In the genomic region with DNA sequence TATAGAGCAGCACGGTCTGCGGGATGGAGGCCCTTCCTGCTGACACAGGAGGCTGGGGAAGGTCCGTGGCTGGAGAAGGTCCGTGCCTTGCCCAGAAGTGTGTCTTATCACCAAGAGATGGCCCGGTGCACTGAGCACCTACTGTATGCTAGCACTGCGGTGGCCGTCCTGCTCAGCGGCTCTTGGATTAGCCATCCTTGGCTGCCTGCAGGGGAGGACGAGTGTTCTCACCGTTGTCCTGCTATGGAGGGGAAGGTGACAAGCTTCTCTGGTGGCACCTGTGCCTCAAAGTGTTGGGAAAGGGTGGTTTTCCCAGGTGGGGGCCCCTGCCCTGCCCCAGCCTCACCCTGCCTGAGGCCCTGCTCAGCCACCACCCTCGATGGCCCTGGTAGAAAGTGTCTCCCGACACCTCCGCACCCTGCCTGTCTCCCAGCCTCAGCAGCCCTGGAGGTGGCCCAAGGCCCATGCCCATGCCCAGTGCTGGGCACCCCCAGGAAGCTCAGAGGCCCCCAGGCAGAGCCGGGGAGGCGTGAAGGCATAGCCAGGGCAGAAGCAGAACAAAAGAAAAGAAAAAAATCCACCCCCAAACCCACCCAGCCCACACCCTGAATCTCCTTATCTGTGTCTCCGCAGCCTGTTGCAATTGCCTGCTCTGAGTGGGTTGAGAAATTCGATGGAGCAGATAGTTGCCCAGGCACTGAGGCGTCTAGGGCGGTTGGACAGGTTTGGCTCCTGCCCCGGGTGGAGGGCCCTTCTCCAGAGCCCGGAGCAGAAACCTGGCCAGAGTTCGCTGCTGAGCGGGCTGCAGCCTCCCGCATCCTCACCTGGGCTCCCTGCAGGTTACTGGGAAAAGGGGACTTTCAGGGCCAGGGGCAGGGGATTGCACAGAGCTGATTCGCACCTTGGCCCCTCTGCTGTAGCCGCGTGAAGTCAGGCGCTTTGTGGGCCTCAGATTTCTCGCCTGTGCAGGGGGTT, we compare ENCODE assay signal across 1 cellular context.
TF ChIP-seq lines count a peak whose summit lies in the region.

No MANE protein-coding gene starts in this region.

TF ChIP-seq in K562, 482 proteins besides CTCF, POLR2A, EP300 and RAD21 (continued from another document and continues in another):
- TF ChIP-seq ZBTB33 (CRISPR knock-in tag; IDR thresholded peaks at IDR 0.05) (peak; percentile 44; the same call in 1 of the 2 replicates), ZFP36 (IDR thresholded peaks at IDR 0.05; ENCODE audit: low read depth, low read length, partially characterized antibody) (peak; percentile 6), KLF13 (tag; IDR thresholded peaks at IDR 0.05; ENCODE audit: borderline replicate concordance, low read depth) (no peak), ETV6 (IDR thresholded peaks at IDR 0.05; ENCODE audit: borderline replicate concordance in 1 of 2, low read depth in 2 of 2, low read length in 1 of 2) (no peak), ETV6 (CRISPR knock-in tag; IDR thresholded peaks at IDR 0.05; ENCODE audit: borderline replicate concordance) (no peak), ATF3 (IDR thresholded peaks at IDR 0.05) (no peak), ATF3 (CRISPR knock-in tag; conservative IDR thresholded peaks at IDR 0.05) (no peak), YY1 (IDR thresholded peaks at IDR 0.05; ENCODE audit: borderline replicate concordance in 1 of 3, control insufficient read depth in 1 of 3, extremely low read depth in 1 of 3, insufficient read depth in 3 of 3, insufficient read length in 1 of 3, insufficient replicate concordance in 2 of 3, low read depth in 1 of 3, low read length in 2 of 3) (no peak), TAF7 (tag; IDR thresholded peaks at IDR 0.05) (no peak), SPI1 (IDR thresholded peaks at IDR 0.05; ENCODE audit: borderline replicate concordance, low read depth, low read length) (no peak), ZNF586 (CRISPR knock-in tag; conservative IDR thresholded peaks at IDR 0.05) (no peak), ZNF274 (IDR thresholded peaks at IDR 0.05; ENCODE audit: borderline replicate concordance, low read depth, low read length) (no peak), ZNF143 (CRISPR knock-in tag; IDR thresholded peaks at IDR 0.05) (no peak), DMBX1 (CRISPR knock-in tag; IDR thresholded peaks at IDR 0.05; ENCODE audit: borderline replicate concordance) (no peak), NR3C1 (CRISPR knock-in tag; IDR thresholded peaks at IDR 0.05) (no peak), KDM4B (IDR thresholded peaks at IDR 0.05; ENCODE audit: borderline replicate concordance in 2 of 2, low read depth in 1 of 2) (no peak; a peak in 1 of 4 replicates), CREM (IDR thresholded peaks at IDR 0.05; ENCODE audit: low read depth) (peak; percentile 42; the same call in 1 of the 2 replicates), ZBTB26 (CRISPR knock-in tag; IDR thresholded peaks at IDR 0.05) (no peak), TCFL5 (CRISPR knock-in tag; conservative IDR thresholded peaks at IDR 0.05) (no peak), HEY1 (CRISPR knock-in tag; IDR thresholded peaks at IDR 0.05; ENCODE audit: borderline replicate concordance) (no peak), E2F4 (CRISPR knock-in tag; IDR thresholded peaks at IDR 0.05; ENCODE audit: low read depth) (no peak), TRIM24 (IDR thresholded peaks at IDR 0.05) (peak; percentile 44 to 48; a peak in 2 of 4 replicates), ZNF121 (CRISPR knock-in tag; conservative IDR thresholded peaks at IDR 0.05) (no peak), TAL1 (IDR thresholded peaks at IDR 0.05) (peak; percentile 81), RUNX1 (IDR thresholded peaks at IDR 0.05; ENCODE audit: low read depth) (no peak)
- TF ChIP-seq, protein P1, sequence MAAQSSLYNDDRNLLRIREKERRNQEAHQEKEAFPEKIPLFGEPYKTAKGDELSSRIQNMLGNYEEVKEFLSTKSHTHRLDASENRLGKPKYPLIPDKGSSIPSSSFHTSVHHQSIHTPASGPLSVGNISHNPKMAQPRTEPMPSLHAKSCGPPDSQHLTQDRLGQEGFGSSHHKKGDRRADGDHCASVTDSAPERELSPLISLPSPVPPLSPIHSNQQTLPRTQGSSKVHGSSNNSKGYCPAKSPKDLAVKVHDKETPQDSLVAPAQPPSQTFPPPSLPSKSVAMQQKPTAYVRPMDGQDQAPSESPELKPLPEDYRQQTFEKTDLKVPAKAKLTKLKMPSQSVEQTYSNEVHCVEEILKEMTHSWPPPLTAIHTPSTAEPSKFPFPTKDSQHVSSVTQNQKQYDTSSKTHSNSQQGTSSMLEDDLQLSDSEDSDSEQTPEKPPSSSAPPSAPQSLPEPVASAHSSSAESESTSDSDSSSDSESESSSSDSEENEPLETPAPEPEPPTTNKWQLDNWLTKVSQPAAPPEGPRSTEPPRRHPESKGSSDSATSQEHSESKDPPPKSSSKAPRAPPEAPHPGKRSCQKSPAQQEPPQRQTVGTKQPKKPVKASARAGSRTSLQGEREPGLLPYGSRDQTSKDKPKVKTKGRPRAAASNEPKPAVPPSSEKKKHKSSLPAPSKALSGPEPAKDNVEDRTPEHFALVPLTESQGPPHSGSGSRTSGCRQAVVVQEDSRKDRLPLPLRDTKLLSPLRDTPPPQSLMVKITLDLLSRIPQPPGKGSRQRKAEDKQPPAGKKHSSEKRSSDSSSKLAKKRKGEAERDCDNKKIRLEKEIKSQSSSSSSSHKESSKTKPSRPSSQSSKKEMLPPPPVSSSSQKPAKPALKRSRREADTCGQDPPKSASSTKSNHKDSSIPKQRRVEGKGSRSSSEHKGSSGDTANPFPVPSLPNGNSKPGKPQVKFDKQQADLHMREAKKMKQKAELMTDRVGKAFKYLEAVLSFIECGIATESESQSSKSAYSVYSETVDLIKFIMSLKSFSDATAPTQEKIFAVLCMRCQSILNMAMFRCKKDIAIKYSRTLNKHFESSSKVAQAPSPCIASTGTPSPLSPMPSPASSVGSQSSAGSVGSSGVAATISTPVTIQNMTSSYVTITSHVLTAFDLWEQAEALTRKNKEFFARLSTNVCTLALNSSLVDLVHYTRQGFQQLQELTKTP (IDR thresholded peaks at IDR 0.05; ENCODE audit: low read depth in 1 of 2, partially characterized antibody in 2 of 2), result no peak
- TF ChIP-seq, protein P2, sequence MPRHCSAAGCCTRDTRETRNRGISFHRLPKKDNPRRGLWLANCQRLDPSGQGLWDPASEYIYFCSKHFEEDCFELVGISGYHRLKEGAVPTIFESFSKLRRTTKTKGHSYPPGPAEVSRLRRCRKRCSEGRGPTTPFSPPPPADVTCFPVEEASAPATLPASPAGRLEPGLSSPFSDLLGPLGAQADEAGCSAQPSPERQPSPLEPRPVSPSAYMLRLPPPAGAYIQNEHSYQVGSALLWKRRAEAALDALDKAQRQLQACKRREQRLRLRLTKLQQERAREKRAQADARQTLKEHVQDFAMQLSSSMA (CRISPR knock-in tag; IDR thresholded peaks at IDR 0.05), result no peak
- TF ChIP-seq, protein P3, sequence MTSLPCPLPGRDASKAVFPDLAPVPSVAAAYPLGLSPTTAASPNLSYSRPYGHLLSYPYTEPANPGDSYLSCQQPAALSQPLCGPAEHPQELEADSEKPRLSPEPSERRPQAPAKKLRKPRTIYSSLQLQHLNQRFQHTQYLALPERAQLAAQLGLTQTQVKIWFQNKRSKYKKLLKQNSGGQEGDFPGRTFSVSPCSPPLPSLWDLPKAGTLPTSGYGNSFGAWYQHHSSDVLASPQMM (CRISPR knock-in tag; IDR thresholded peaks at IDR 0.05), result no peak
- TF ChIP-seq, protein P4, sequence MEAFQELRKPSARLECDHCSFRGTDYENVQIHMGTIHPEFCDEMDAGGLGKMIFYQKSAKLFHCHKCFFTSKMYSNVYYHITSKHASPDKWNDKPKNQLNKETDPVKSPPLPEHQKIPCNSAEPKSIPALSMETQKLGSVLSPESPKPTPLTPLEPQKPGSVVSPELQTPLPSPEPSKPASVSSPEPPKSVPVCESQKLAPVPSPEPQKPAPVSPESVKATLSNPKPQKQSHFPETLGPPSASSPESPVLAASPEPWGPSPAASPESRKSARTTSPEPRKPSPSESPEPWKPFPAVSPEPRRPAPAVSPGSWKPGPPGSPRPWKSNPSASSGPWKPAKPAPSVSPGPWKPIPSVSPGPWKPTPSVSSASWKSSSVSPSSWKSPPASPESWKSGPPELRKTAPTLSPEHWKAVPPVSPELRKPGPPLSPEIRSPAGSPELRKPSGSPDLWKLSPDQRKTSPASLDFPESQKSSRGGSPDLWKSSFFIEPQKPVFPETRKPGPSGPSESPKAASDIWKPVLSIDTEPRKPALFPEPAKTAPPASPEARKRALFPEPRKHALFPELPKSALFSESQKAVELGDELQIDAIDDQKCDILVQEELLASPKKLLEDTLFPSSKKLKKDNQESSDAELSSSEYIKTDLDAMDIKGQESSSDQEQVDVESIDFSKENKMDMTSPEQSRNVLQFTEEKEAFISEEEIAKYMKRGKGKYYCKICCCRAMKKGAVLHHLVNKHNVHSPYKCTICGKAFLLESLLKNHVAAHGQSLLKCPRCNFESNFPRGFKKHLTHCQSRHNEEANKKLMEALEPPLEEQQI (IDR thresholded peaks at IDR 0.05), result no peak
- TF ChIP-seq, protein P5, sequence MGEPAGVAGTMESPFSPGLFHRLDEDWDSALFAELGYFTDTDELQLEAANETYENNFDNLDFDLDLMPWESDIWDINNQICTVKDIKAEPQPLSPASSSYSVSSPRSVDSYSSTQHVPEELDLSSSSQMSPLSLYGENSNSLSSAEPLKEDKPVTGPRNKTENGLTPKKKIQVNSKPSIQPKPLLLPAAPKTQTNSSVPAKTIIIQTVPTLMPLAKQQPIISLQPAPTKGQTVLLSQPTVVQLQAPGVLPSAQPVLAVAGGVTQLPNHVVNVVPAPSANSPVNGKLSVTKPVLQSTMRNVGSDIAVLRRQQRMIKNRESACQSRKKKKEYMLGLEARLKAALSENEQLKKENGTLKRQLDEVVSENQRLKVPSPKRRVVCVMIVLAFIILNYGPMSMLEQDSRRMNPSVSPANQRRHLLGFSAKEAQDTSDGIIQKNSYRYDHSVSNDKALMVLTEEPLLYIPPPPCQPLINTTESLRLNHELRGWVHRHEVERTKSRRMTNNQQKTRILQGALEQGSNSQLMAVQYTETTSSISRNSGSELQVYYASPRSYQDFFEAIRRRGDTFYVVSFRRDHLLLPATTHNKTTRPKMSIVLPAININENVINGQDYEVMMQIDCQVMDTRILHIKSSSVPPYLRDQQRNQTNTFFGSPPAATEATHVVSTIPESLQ (CRISPR knock-in tag; IDR thresholded peaks at IDR 0.05), result no peak
